In the genomic region with DNA sequence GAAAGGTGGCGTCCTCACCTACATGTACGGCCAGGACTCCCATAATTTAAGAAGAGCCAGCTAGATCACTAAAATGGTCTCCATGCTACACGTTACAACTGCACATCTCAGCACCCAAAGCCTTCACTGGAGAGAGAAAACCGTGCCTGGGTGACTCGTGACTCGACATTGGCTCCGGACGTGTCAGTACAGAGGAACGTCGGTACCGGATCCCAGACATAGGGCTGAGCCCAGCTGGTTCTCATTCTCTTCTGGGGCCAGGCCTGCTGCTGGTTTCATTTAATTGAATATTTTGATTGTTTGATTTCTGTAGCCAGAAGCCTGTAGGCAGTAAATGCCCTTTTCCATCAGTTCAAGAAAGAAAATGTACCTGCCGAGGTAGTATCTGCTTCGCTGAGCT, we compare ENCODE assay signal across 8 cellular contexts.
A peak's percentile ranks its signal among the peaks of the same experiment; 100 is the strongest.
DNase-seq lines count a peak whose midpoint lies in the region; ATAC-seq and TF ChIP-seq lines count a peak whose summit lies in the region.

No MANE protein-coding gene starts in this region.

- no peak for TF ChIP-seq CTCF in SK-N-SH (IDR thresholded peaks at IDR 0.05)

- H3K9ac ChIP-seq in SK-N-SH: no peak overlapping the region

- no peaks in the 10 kb centered on the region for H3F3A ChIP-seq in SK-N-SH (replicated peaks; ENCODE audit: insufficient read depth)

- ATAC-seq in GM19438 (IDR thresholded peaks at IDR 0.05; ENCODE audit: low read depth, unreplicated experiment) (peak; percentile 21), right cardiac atrium (peak; percentile 69 to 72)

- no peaks in the 10 kb centered on the region for H3K79me2 ChIP-seq in ACC112 (ENCODE audit: control insufficient read depth, insufficient read depth, low read length, unreplicated experiment)
- no peaks in the 10 kb centered on the region for H3K79me2 ChIP-seq in SK-N-SH (ENCODE audit: insufficient read depth)

- intact Hi-C loops in right cardiac atrium (cut with DNase I): loop anchor here in 3 of 4 donors (10.0 kb wide), 4 partner anchors 360 to 970 kb away; a partner anchor contains a TSS

- H3K4me1 ChIP-seq in ACC112 (ENCODE audit: control insufficient read depth, insufficient read depth, low read length, unreplicated experiment): peaks cover 11% of the 10 kb centered on the region
- peaks cover 0 to 16% of the 10 kb centered on the region in 2 experiments; a peak in 2 of 4 replicates for H3K4me1 ChIP-seq in SK-N-SH (ENCODE audit: control insufficient read depth in 1 of 2, insufficient read depth in 2 of 2, low read depth in 1 of 2, low read length in 1 of 2)
- H3K4me1 ChIP-seq in right cardiac atrium (ENCODE audit: control insufficient read depth, insufficient read depth, low read length): peaks cover 2% of the 10 kb centered on the region

- peak; percentile 69 for DNase-seq in SK-N-SH
- DNase-seq in right cardiac atrium: peak; percentile 35 to 62 (median 55)
- no peak for DNase-seq in NCI-H2196 treated with DMSO at 0.1 percent for 48 hours (lab: John Stamatoyannopoulos, UW; ENCODE audit: unreplicated experiment)
- no peak for DNase-seq in NCI-H524 treated with DMSO at 0.1 percent for 48 hours (lab: John Stamatoyannopoulos, UW)
- no peak for DNase-seq in GM19240 (ENCODE audit: insufficient read length, low spot score)
- no peak for DNase-seq in DMS79 (lab: John Stamatoyannopoulos, UW)

- no peaks in the 10 kb centered on the region for H3K9me2 ChIP-seq in SK-N-SH

- 27% methylated on average over 13 of the region's 13 CpGs for WGBS in SK-N-SH (ENCODE audit: low lambda C conversion rate)
- WGBS in right cardiac atrium: 32% methylated on average over 13 of the region's 13 CpGs

- peak overlapping the region; percentile 66 for H3K4me3 ChIP-seq in ACC112 (ENCODE audit: low read depth, low read length)
- H3K4me3 ChIP-seq in SK-N-SH (ENCODE audit: low read depth in 2 of 2, low read length in 1 of 2): peak overlapping the region; percentile 3 to 5; a peak in 2 of 4 replicates
- H3K4me3 ChIP-seq in right cardiac atrium (ENCODE audit: low read length): no peak overlapping the region

- H3K36me3 ChIP-seq in ACC112 (ENCODE audit: insufficient read depth, low read length) (no peaks in the 10 kb centered on the region), SK-N-SH (replicated peaks in 1 of 2; ENCODE audit: control insufficient read depth in 1 of 2, insufficient read depth in 2 of 2, low read length in 1 of 2) (no peaks in the 10 kb centered on the region)

- H4K20me1 ChIP-seq in SK-N-SH (ENCODE audit: insufficient read depth): no peaks in the 10 kb centered on the region

- no peaks in the 10 kb centered on the region for H3K27me3 ChIP-seq in ACC112 (ENCODE audit: insufficient read depth, low read length)
- H3K27me3 ChIP-seq in SK-N-SH (ENCODE audit: insufficient read depth): no peaks in the 10 kb centered on the region
- H3K27me3 ChIP-seq in right cardiac atrium (ENCODE audit: control insufficient read depth, insufficient read depth): no peaks in the 10 kb centered on the region

- TF ChIP-seq RAD21 in SK-N-SH (IDR thresholded peaks at IDR 0.05; ENCODE audit: low read length): no peak

- peak in 1 of 2 experiments; percentile 84; a peak in 2 of 4 replicates for TF ChIP-seq EP300 in SK-N-SH (IDR thresholded peaks at IDR 0.05; ENCODE audit: borderline replicate concordance in 1 of 2, low read depth in 1 of 2, low read length in 1 of 2)

- peak overlapping the region; percentile 53; the same call in 1 of the 2 replicates for H3K27ac ChIP-seq in ACC112 (ENCODE audit: low read depth, low read length)
- H3K27ac ChIP-seq in SK-N-SH (ENCODE audit: low read depth in 2 of 2, low read length in 1 of 2): peak overlapping the region in 1 of 2 experiments; percentile 67; a peak in 3 of 4 replicates
- H3K27ac ChIP-seq in right cardiac atrium (ENCODE audit: low read length): no peak overlapping the region

- CTCF ChIA-PET in SK-N-SH (lab: Yijun Ruan, JAX): interaction anchor here (0.7 to 7.2 kb wide), 72 partner anchors 9 to 1579 kb away, joined by 3 to 77 read pairs (median 4); a partner anchor contains a TSS

- H2AFZ ChIP-seq in ACC112 (ENCODE audit: low read length, unreplicated experiment): peak overlapping the region; percentile 87
- H2AFZ ChIP-seq in SK-N-SH (ENCODE audit: low read depth): peak overlapping the region; percentile 14; the same call in 1 of the 2 replicates

- H3K9me3 ChIP-seq in SK-N-SH (no peaks in the 10 kb centered on the region), right cardiac atrium (ENCODE audit: control insufficient read depth, low read length) (no peaks in the 10 kb centered on the region)

- 0 out of 2 replicates have a peak overlapping the region, but pooled peaks have one; percentile 13 for H3K4me2 ChIP-seq in SK-N-SH

- POLR2A ChIA-PET in SK-N-SH (lab: Yijun Ruan, JAX): no interaction called here

TF ChIP-seq in SK-N-SH, 30 proteins besides CTCF, POLR2A, EP300 and RAD21:
- TF ChIP-seq FOXM1 (IDR thresholded peaks at IDR 0.05; ENCODE audit: low read depth) (no peak), TCF12 (IDR thresholded peaks at IDR 0.05) (peak; percentile 34; the same call in 1 of the 2 replicates), RCOR1 (IDR thresholded peaks at IDR 0.05; ENCODE audit: low read length) (peak; percentile 78; the same call in 1 of the 2 replicates), SMC3 (IDR thresholded peaks at IDR 0.05; ENCODE audit: low read depth, low read length) (no peak), FOSL2 (IDR thresholded peaks at IDR 0.05; ENCODE audit: borderline replicate concordance, low read depth) (no peak)
TF ChIP-seq in SK-N-SH: peak in this region for 2.

Comparison
In these comparisons a context has a peak if more than half of its experiments do, and no peak if none do; other contexts are left out.
1. DNase-seq: peak in SK-N-SH (single experiment) and right cardiac atrium (3 of 3); none in NCI-H2196 treated with DMSO at 0.1 percent for 48 hours (single experiment), NCI-H524 treated with DMSO at 0.1 percent for 48 hours (single experiment), GM19240 (single experiment) and DMS79 (single experiment).